ENCODE assay signal across 8 cellular contexts in genomic region chr11:114080219-114080618, GRCh38. TPM values are rescaled to one million over a fixed set of nuclear protein-coding genes. Genes with fewer than 3 reads are reported as not detected.
DNase-seq lines count a peak whose midpoint lies in the region; ATAC-seq and TF ChIP-seq lines count a peak whose summit lies in the region.

No MANE protein-coding gene starts in this region.

- H3K9me3 Mint-ChIP-seq in central memory CD8-positive, alpha-beta T cell: no peaks in the 10 kb centered on the region

- H3K27ac ChIP-seq in BLaER1: no peak overlapping the region

- H3K9ac ChIP-seq in BLaER1: no peak overlapping the region

- H3K4me2 ChIP-seq in BLaER1: peak overlapping the region; percentile 58

- peak; percentile 74 for ATAC-seq in central memory CD8-positive, alpha-beta T cell (replicated peaks; ENCODE audit: extremely low read depth, poor library complexity, severe bottlenecking)

- no peaks in the 10 kb centered on the region for H3K27me3 ChIP-seq in BLaER1

- in situ Hi-C loops in GM13977 (cut with MboI; ENCODE audit: low pct_unique_long_range_greater_than_20kb, low sequenced_read_pairs, unreplicated experiment): no loop called here

- peaks cover 3% of the 10 kb centered on the region for H3K36me3 Mint-ChIP-seq in central memory CD8-positive, alpha-beta T cell (ENCODE audit: insufficient read depth)

- H3K27me3 Mint-ChIP-seq in central memory CD8-positive, alpha-beta T cell: peaks cover 16% of the 10 kb centered on the region

- H3K36me3 ChIP-seq in BLaER1: no peaks in the 10 kb centered on the region

- H3K4me3 Mint-ChIP-seq in central memory CD8-positive, alpha-beta T cell: peak overlapping the region; percentile 51

- H3K4me1 ChIP-seq in BLaER1: peaks cover 40% of the 10 kb centered on the region

- no peaks in the 10 kb centered on the region for H3K9me3 ChIP-seq in BLaER1

- H3K4me3 ChIP-seq in BLaER1: no peak overlapping the region

- no peak for TF ChIP-seq CTCF in GM13977 (IDR thresholded peaks at IDR 0.05; ENCODE audit: extremely low read depth, insufficient read depth, missing control alignments)

- H4K20me1 ChIP-seq in BLaER1: no peaks in the 10 kb centered on the region

- CTCF ChIA-PET in HEK293T (lab: Yijun Ruan, JAX): no interaction called here

- H3K27ac Mint-ChIP-seq in central memory CD8-positive, alpha-beta T cell (ENCODE audit: low read depth): peak overlapping the region; percentile 48

- DNase-seq in NCI-H2196 treated with DMSO at 0.1 percent for 48 hours (lab: John Stamatoyannopoulos, UW; ENCODE audit: unreplicated experiment) (peak; percentile 31), myocyte (ENCODE audit: low read depth) (peak; percentile 67), GM13977 (ENCODE audit: low spot score) (no peak), HEK293T (ENCODE audit: extremely low spot score) (no peak), cerebellar cortex (ENCODE audit: low spot score) (no peak), T1000 (lab: John Stamatoyannopoulos, UW) (no peak)
- DNase-seq in central memory CD8-positive, alpha-beta T cell (ENCODE audit: low spot score in 2 of 2): no peak

- POLR2A ChIA-PET in HEK293T (lab: Yijun Ruan, JAX): interaction anchor here (0.9 kb wide), 1 partner anchor 31 kb away, joined by 3 read pairs; no protein-coding TSS in a partner anchor

- H3K4me1 Mint-ChIP-seq in central memory CD8-positive, alpha-beta T cell: peaks cover 46% of the 10 kb centered on the region

TF ChIP-seq in HEK293T, 16 proteins besides CTCF, POLR2A, EP300 and RAD21:
- no peak for TF ChIP-seq SUZ12 (IDR thresholded peaks at IDR 0.05)
- no peak for TF ChIP-seq ZNF384 (IDR thresholded peaks at IDR 0.05)
- no peak for TF ChIP-seq BHLHE40 (IDR thresholded peaks at IDR 0.05; ENCODE audit: borderline replicate concordance)
- no peak for TF ChIP-seq LEF1 (IDR thresholded peaks at IDR 0.05; ENCODE audit: borderline replicate concordance)
- no peak for TF ChIP-seq PKNOX1 (IDR thresholded peaks at IDR 0.05)
- TF ChIP-seq CTBP1 (IDR thresholded peaks at IDR 0.05; ENCODE audit: borderline replicate concordance): no peak
- TF ChIP-seq FOXA1 (IDR thresholded peaks at IDR 0.05): no peak
- no peak for TF ChIP-seq TARDBP (IDR thresholded peaks at IDR 0.05)
- no peak for TF ChIP-seq ARNT (IDR thresholded peaks at IDR 0.05)
- no peak for TF ChIP-seq L3MBTL2 (conservative IDR thresholded peaks at IDR 0.05)
- no peak for TF ChIP-seq SP1 (IDR thresholded peaks at IDR 0.05)
- TF ChIP-seq HDGF (IDR thresholded peaks at IDR 0.05; ENCODE audit: borderline replicate concordance): no peak
- TF ChIP-seq FOXK2 (IDR thresholded peaks at IDR 0.05): no peak
- no peak for TF ChIP-seq NFRKB (IDR thresholded peaks at IDR 0.05)
- TF ChIP-seq ELF4 (IDR thresholded peaks at IDR 0.05): no peak

RNA-seq across cellular contexts. Expression of gene ZBTB16, which starts 20.7 kb away (rescaled TPM):
- total RNA-seq in myocyte: 0.53 and 0.78 TPM in 2 replicates
- polyA plus RNA-seq in myocyte (2012): not detected

Comparison
In these comparisons a context has a peak if more than half of its experiments do, and no peak if none do; other contexts are left out.
1. DNase-seq: peak in NCI-H2196 treated with DMSO at 0.1 percent for 48 hours (single experiment) and myocyte (single experiment); none in central memory CD8-positive, alpha-beta T cell (0 of 2), GM13977 (single experiment), HEK293T (single experiment), cerebellar cortex (single experiment) and T1000 (single experiment).